ENCODE assay signal across 28 cellular contexts in the genomic region with DNA sequence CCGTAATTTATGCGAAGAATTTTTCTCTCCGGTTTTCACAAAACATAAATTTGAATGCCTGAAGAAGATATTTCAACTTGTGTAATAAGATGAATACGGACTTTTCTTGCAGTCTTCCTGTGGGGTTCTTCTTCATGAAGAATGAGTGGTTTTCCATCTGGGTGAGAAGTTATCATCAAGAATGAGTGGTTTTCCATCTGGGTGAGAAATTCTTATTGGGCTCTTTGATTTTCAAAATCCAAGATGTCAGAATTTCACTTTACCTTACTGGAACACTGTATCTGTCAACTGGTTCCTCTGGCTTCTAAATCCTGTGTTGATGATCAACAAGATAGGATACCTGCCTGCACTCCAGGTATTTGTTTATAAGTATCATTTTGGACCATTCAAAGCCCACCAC.
"Had no signal": no experiment of that assay in that cellular context is flagged by ENCODE, and none has a peak within 500 bp of the region (broad histone marks: within the 10 kb centered on the region; RNA-seq: fewer than 3 reads in every experiment).

No MANE protein-coding gene starts in this region.

- DNase-seq: activated B cell treated with CpG ODN at 0.5 μM for 24 hours; activated CD4-positive, alpha-beta memory T cell treated with anti-CD3 and anti-CD28 coated beads for 36 hours; activated CD4-positive, alpha-beta T cell treated with anti-CD3 and anti-CD28 coated beads for 4 hours; activated CD4-positive, alpha-beta T cell treated with anti-CD3 and anti-CD28 coated beads, Interleukin-2, amount 10 ng/mL, durations not matched to agents 24 days and 14 days; activated CD4-positive, alpha-beta T cell treated with anti-CD3 and anti-CD28 coated beads, Interleukin-2, amount 50 U/mL, for 1 hour; activated CD4-positive, alpha-beta T cell treated with anti-CD3 and anti-CD28 coated beads, Interleukin-2, amount 50 U/mL, for 4 hours; activated CD4-positive, CD25-positive, alpha-beta regulatory T cell treated with anti-CD3 and anti-CD28 coated beads, Interleukin-2, amount 50 U/mL, for 72 hours; activated CD8-positive, alpha-beta memory T cell treated with anti-CD3 and anti-CD28 coated beads, Interleukin-2, amount 50 U/mL, for 4 hours; activated CD8-positive, alpha-beta T cell treated with anti-CD3 and anti-CD28 coated beads for 36 hours; activated effector memory CD4-positive, alpha-beta T cell treated with Interleukin-2 at 50 U/mL for 16 hours; activated gamma-delta T cell; activated naive CD4-positive, alpha-beta T cell treated with anti-CD3 and anti-CD28 coated beads, Interleukin-2, amount 10 ng/mL, durations not matched to agents 7 days and 5 days; activated naive CD4-positive, alpha-beta T cell treated with Interleukin-2 at 50 U/mL for 16 hours; activated naive CD8-positive, alpha-beta T cell treated with anti-CD3 and anti-CD28 coated beads, Interleukin-2, amount 10 ng/mL, durations not matched to agents 7 days and 5 days; activated naive CD8-positive, alpha-beta T cell treated with anti-CD3 and anti-CD28 coated beads, Interleukin-2, amount 50 U/mL, for 24 hours; activated T-cell treated with anti-CD3 and anti-CD28 coated beads for 4 hours; activated T-cell treated with anti-CD3 and anti-CD28 coated beads, Interleukin-2, amount 50 U/mL, for 1 hour; activated T-cell treated with anti-CD3 and anti-CD28 coated beads, Interleukin-2, amount 50 U/mL, for 4 hours; amniotic stem cell; aorta; body of pancreas; caudate nucleus; cerebellar nuclear complex; T-helper 1 cell; T-helper 2 cell; T-helper 9 cell had no signal

- H3K4me1 ChIP-seq: body of pancreas had no signal

- H3K27ac ChIP-seq: body of pancreas, cardiac muscle cell, VCaP had no signal

- H3K36me3 ChIP-seq: cardiac muscle cell had no signal

- H3K27me3 ChIP-seq: body of pancreas, cardiac muscle cell had no signal

- H3K4me3 ChIP-seq: body of pancreas, cardiac muscle cell had no signal

- H3K9me3 ChIP-seq: body of pancreas had no signal
